In the genomic region with DNA sequence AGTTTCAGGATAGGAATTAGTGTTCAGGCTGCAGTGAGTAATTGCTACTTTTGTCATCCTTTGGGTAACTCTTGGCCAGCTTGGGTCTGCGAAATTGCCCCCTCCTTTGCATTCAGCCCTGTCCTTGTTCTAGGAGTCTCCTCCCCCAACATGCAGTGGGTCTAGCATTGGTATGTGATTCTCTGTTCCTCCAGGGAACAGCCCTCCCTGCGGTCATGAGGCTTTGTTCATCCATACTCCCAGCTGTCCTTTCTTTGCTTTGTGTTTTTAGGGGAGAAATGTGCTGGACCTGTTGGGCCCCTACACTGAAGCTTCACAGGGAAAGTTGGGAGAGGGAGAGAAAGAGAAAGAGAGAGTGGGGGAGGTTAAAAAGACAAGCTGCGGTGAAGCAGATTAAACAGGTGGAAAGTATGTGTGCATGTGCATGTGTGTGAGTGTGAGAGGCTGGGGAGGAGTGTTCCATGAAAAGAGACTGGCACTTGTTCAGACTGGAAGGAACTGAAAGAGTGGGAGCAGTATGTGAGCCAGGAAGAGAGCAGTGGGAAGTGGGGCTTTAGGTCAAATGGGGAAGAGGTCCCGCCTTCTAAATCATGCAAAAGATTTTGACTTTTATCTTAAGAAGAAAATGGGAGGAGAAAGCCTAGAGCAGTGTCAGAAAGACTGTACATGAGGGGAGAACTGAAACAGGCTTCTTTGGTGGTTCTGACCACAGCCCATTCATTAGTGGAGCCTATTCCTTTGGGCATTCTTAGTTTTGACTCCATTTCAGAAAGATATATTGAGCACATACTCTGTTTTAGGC, we compare ENCODE assay signal across 8 cellular contexts. TPM values are rescaled to one million over a fixed set of nuclear protein-coding genes. Genes with fewer than 3 reads are reported as not detected.
DNase-seq lines count a peak whose midpoint lies in the region; ATAC-seq and TF ChIP-seq lines count a peak whose summit lies in the region.

No MANE protein-coding gene starts in this region.

- no peaks in the 10 kb centered on the region for H3K27me3 Mint-ChIP-seq in mesothelial cell of epicardium (ENCODE audit: low read depth)

- no peak for DNase-seq in mesothelial cell of epicardium (ENCODE audit: low spot score in 2 of 2, unreplicated experiment in 2 of 2)
- no peak for DNase-seq in HCEC 1CT
- no peak for DNase-seq in NCI-H510A treated with DMSO at 0.1 percent for 48 hours (lab: John Stamatoyannopoulos, UW)
- DNase-seq in DMS53 (lab: John Stamatoyannopoulos, UW) = no peak
- no peak for DNase-seq in activated gamma-delta T cell treated with Interleukin-2 at 50 U/mL for 16 hours

- H3K9me3 Mint-ChIP-seq in mesothelial cell of epicardium = no peaks in the 10 kb centered on the region

- H3K4me1 Mint-ChIP-seq in mesothelial cell of epicardium = peaks cover 54% of the 10 kb centered on the region

- H3K36me3 Mint-ChIP-seq in mesothelial cell of epicardium = no peaks in the 10 kb centered on the region

- no peak overlapping the region for H3K4me3 Mint-ChIP-seq in mesothelial cell of epicardium

- peak overlapping the region; percentile 40 for H3K27ac Mint-ChIP-seq in mesothelial cell of epicardium

- no peak for TF ChIP-seq CTCF in mesothelial cell of epicardium (IDR thresholded peaks at IDR 0.05; ENCODE audit: unreplicated experiment)

- ATAC-seq in GM18867 (IDR thresholded peaks at IDR 0.05; ENCODE audit: unreplicated experiment) (peak; percentile 82), GM21529 (IDR thresholded peaks at IDR 0.05; ENCODE audit: unreplicated experiment) (peak; percentile 86), HG03442 (IDR thresholded peaks at IDR 0.05; ENCODE audit: unreplicated experiment) (peak; percentile 89)

RNA-seq across cellular contexts. Expression of gene SESN3, which starts 17.9 kb away (rescaled TPM):
- 118 to 130 TPM (median 123 TPM) in 3 replicates for total RNA-seq in mesothelial cell of epicardium
